19 cellular contexts compared by ENCODE assay signal in genomic region chr2:64992218-64992617, GRCh38. TPM values are rescaled to one million over a fixed set of nuclear protein-coding genes. Genes with fewer than 3 reads are reported as not detected.
DNase-seq lines count a peak whose midpoint lies in the region; ATAC-seq and TF ChIP-seq lines count a peak whose summit lies in the region.
"Had no signal": no experiment of that assay in that cellular context is flagged by ENCODE, and none has a peak within 500 bp of the region (broad histone marks: within the 10 kb centered on the region; RNA-seq: fewer than 3 reads in every experiment).

No MANE protein-coding gene starts in this region.

- no peak overlapping the region for H2AFZ ChIP-seq in KMS-11 (ENCODE audit: low read depth)
- H2AFZ ChIP-seq: hepatocyte had no signal

- no peaks in the 10 kb centered on the region for H3K36me3 ChIP-seq in KMS-11 (ENCODE audit: insufficient read depth)
- no peaks in the 10 kb centered on the region for H3K36me3 ChIP-seq in breast epithelium
- H3K36me3 ChIP-seq: ovary had no signal

- H3K4me3 ChIP-seq in KMS-11 (IDR thresholded peaks at IDR 0.05; ENCODE audit: insufficient read depth, low read depth, low read length) (no peak overlapping the region), breast epithelium (no peak overlapping the region)
- H3K4me3 ChIP-seq: hepatocyte, ovary had no signal

- H4K20me1 ChIP-seq in KMS-11 (ENCODE audit: insufficient read depth) = no peaks in the 10 kb centered on the region; the same call in 1 of the 2 replicates

- H3K9ac ChIP-seq in KMS-11 = no peak overlapping the region

- H3K4me2 ChIP-seq in KMS-11 = peak overlapping the region; percentile 23; the same call in 1 of the 2 replicates
- H3K4me2 ChIP-seq: hepatocyte had no signal

- TF ChIP-seq CTCF in KMS-11 (conservative IDR thresholded peaks at IDR 0.05; ENCODE audit: low read depth, low read length) (no peak), brain (conservative IDR thresholded peaks at IDR 0.05) (no peak), breast epithelium (IDR thresholded peaks at IDR 0.05) (no peak)

- peaks cover 64% of the 10 kb centered on the region for H3K4me1 Mint-ChIP-seq in activated CD4-positive, alpha-beta memory T cell treated with anti-CD3 and anti-CD28 coated beads, Interleukin-2, amount 10 ng/mL, durations not matched to agents 7 days and 5 days
- peaks cover 36% of the 10 kb centered on the region for H3K4me1 Mint-ChIP-seq in activated CD4-positive, alpha-beta memory T cell treated with anti-CD3 and anti-CD28 coated beads for 36 hours (ENCODE audit: low read depth)
- H3K4me1 Mint-ChIP-seq in brain = peaks cover 78% of the 10 kb centered on the region
- peaks cover 45% of the 10 kb centered on the region for H3K4me1 Mint-ChIP-seq in stimulated activated effector memory CD8-positive, alpha-beta T cell treated with anti-CD3 and anti-CD28 coated beads, Interleukin-12 subunit alpha, Interleukin-12 subunit beta, amount 100 ng/mL, for 72 hours

- H3K27me3 Mint-ChIP-seq in activated CD4-positive, alpha-beta memory T cell treated with anti-CD3 and anti-CD28 coated beads, Interleukin-2, amount 10 ng/mL, durations not matched to agents 7 days and 5 days = no peaks in the 10 kb centered on the region
- H3K27me3 Mint-ChIP-seq in activated CD4-positive, alpha-beta memory T cell treated with anti-CD3 and anti-CD28 coated beads for 36 hours = no peaks in the 10 kb centered on the region
- H3K27me3 Mint-ChIP-seq in brain = peaks cover 7% of the 10 kb centered on the region

- H3K9me3 Mint-ChIP-seq in activated CD4-positive, alpha-beta memory T cell treated with anti-CD3 and anti-CD28 coated beads, Interleukin-2, amount 10 ng/mL, durations not matched to agents 7 days and 5 days = no peaks in the 10 kb centered on the region
- no peaks in the 10 kb centered on the region for H3K9me3 Mint-ChIP-seq in activated CD4-positive, alpha-beta memory T cell treated with anti-CD3 and anti-CD28 coated beads for 36 hours
- no peaks in the 10 kb centered on the region for H3K9me3 Mint-ChIP-seq in brain
- H3K9me3 Mint-ChIP-seq in stimulated activated effector memory CD8-positive, alpha-beta T cell treated with anti-CD3 and anti-CD28 coated beads, Interleukin-12 subunit alpha, Interleukin-12 subunit beta, amount 100 ng/mL, for 72 hours = no peaks in the 10 kb centered on the region

- H3K36me3 Mint-ChIP-seq in activated CD4-positive, alpha-beta memory T cell treated with anti-CD3 and anti-CD28 coated beads, Interleukin-2, amount 10 ng/mL, durations not matched to agents 7 days and 5 days (ENCODE audit: low read depth) = peaks cover 59% of the 10 kb centered on the region
- H3K36me3 Mint-ChIP-seq in activated CD4-positive, alpha-beta memory T cell treated with anti-CD3 and anti-CD28 coated beads for 36 hours = peaks cover 17% of the 10 kb centered on the region
- H3K36me3 Mint-ChIP-seq in brain = peaks cover 45% of the 10 kb centered on the region
- H3K36me3 Mint-ChIP-seq in stimulated activated effector memory CD8-positive, alpha-beta T cell treated with anti-CD3 and anti-CD28 coated beads, Interleukin-12 subunit alpha, Interleukin-12 subunit beta, amount 100 ng/mL, for 72 hours = peaks cover 27% of the 10 kb centered on the region

- H3K4me1 ChIP-seq in KMS-11 (ENCODE audit: low read depth, poor library complexity, severe bottlenecking) (peaks cover 41% of the 10 kb centered on the region), breast epithelium (peaks cover 4% of the 10 kb centered on the region in 2 donors)

- intact Hi-C loops in activated CD4-positive, alpha-beta memory T cell treated with anti-CD3 and anti-CD28 coated beads for 36 hours (cut with micrococcal nuclease) = no loop called here
- intact Hi-C loops in breast epithelium (cut with DNase I; ENCODE audit: low total_unique reads) = no loop called here

- POLR2A ChIA-PET in activated CD4-positive, alpha-beta memory T cell treated with anti-CD3 and anti-CD28 coated beads, Interleukin-2, amount 10 ng/mL, durations not matched to agents 7 days and 5 days (lab: Charles Lee) = interaction anchor here (1.2 to 1.8 kb wide), 2 partner anchors 46 to 74 kb away, joined by 3 to 5 read pairs; no protein-coding TSS in a partner anchor
- POLR2A ChIA-PET in activated CD4-positive, alpha-beta memory T cell treated with anti-CD3 and anti-CD28 coated beads for 36 hours (lab: Charles Lee) = no interaction called here

- no peaks in the 10 kb centered on the region for H3K27me3 ChIP-seq in KMS-11 (ENCODE audit: insufficient read depth, low read depth)
- H3K27me3 ChIP-seq in breast epithelium = no peaks in the 10 kb centered on the region
- H3K27me3 ChIP-seq: ovary had no signal

- H3K79me2 ChIP-seq in KMS-11 (ENCODE audit: insufficient read depth, low read depth) = peaks cover 40% of the 10 kb centered on the region; the same call in 1 of the 2 replicates

- H3K27ac Mint-ChIP-seq in activated CD4-positive, alpha-beta memory T cell treated with anti-CD3 and anti-CD28 coated beads, Interleukin-2, amount 10 ng/mL, durations not matched to agents 7 days and 5 days = no peak overlapping the region
- H3K27ac Mint-ChIP-seq in activated CD4-positive, alpha-beta memory T cell treated with anti-CD3 and anti-CD28 coated beads for 36 hours = no peak overlapping the region
- peak overlapping the region in 2 of 5 experiments; percentile 17 to 22 for H3K27ac Mint-ChIP-seq in brain
- H3K27ac Mint-ChIP-seq in stimulated activated effector memory CD8-positive, alpha-beta T cell treated with anti-CD3 and anti-CD28 coated beads, Interleukin-12 subunit alpha, Interleukin-12 subunit beta, amount 100 ng/mL, for 72 hours = no peak overlapping the region

- no peak for DNase-seq in activated CD4-positive, alpha-beta memory T cell treated with anti-CD3 and anti-CD28 coated beads, Interleukin-2, amount 10 ng/mL, durations not matched to agents 7 days and 5 days
- DNase-seq in activated CD4-positive, alpha-beta memory T cell treated with anti-CD3 and anti-CD28 coated beads for 36 hours = no peak
- no peak for DNase-seq in stimulated activated effector memory CD8-positive, alpha-beta T cell treated with anti-CD3 and anti-CD28 coated beads, Interleukin-12 subunit alpha, Interleukin-12 subunit beta, amount 100 ng/mL, for 72 hours (ENCODE audit: low spot score in 2 of 2)
- DNase-seq in AG20443 (ENCODE audit: low spot score) = no peak
- no peak for DNase-seq in breast epithelium (ENCODE audit: low spot score in 2 of 2)
- DNase-seq: ACHN; activated CD4-positive, CD25-positive, alpha-beta regulatory T cell treated with anti-CD3 and anti-CD28 coated beads, Interleukin-2, amount 50 U/mL, for 72 hours; effector CD4-positive, alpha-beta T cell; EL; Kasumi-1; kidney glomerular epithelial cell; midbrain; NCI-H2171 treated with DMSO at 0.1 percent for 48 hours; ovary had no signal

- peak overlapping the region; percentile 94 for H3K4me3 Mint-ChIP-seq in activated CD4-positive, alpha-beta memory T cell treated with anti-CD3 and anti-CD28 coated beads, Interleukin-2, amount 10 ng/mL, durations not matched to agents 7 days and 5 days
- H3K4me3 Mint-ChIP-seq in activated CD4-positive, alpha-beta memory T cell treated with anti-CD3 and anti-CD28 coated beads for 36 hours = no peak overlapping the region
- peak overlapping the region; percentile 54 to 93 (median 60) for H3K4me3 Mint-ChIP-seq in brain
- peak overlapping the region; percentile 92 for H3K4me3 Mint-ChIP-seq in stimulated activated effector memory CD8-positive, alpha-beta T cell treated with anti-CD3 and anti-CD28 coated beads, Interleukin-12 subunit alpha, Interleukin-12 subunit beta, amount 100 ng/mL, for 72 hours

- TF ChIP-seq POLR2A in breast epithelium (IDR thresholded peaks at IDR 0.05) = no peak

- H3K27ac ChIP-seq in KMS-11 (no peak overlapping the region), breast epithelium (no peak overlapping the region)
- H3K27ac ChIP-seq: hepatocyte, ovary, skin epidermis had no signal

- no peak for ATAC-seq in stimulated activated effector memory CD8-positive, alpha-beta T cell treated with anti-CD3 and anti-CD28 coated beads, Interleukin-12 subunit alpha, Interleukin-12 subunit beta, amount 100 ng/mL, for 72 hours
- no peak for ATAC-seq in HG02642 (IDR thresholded peaks at IDR 0.05; ENCODE audit: poor library complexity, unreplicated experiment)

- no peaks in the 10 kb centered on the region for H3K9me3 ChIP-seq in breast epithelium
- H3K9me3 ChIP-seq: ovary had no signal

- CTCF ChIA-PET in activated CD4-positive, alpha-beta memory T cell treated with anti-CD3 and anti-CD28 coated beads, Interleukin-2, amount 10 ng/mL, durations not matched to agents 7 days and 5 days (lab: Charles Lee) = interaction anchor here (0.7 to 1.9 kb wide), 9 partner anchors 13 to 137 kb away, joined by 3 to 6 read pairs (median 3); partner anchors contain the start of gene RAB1A
- CTCF ChIA-PET in activated CD4-positive, alpha-beta memory T cell treated with anti-CD3 and anti-CD28 coated beads for 36 hours (lab: Charles Lee) = interaction anchor here (1.8 to 6.2 kb wide), 2 partner anchors 70 to 74 kb away, joined by 4 to 40 read pairs; no protein-coding TSS in a partner anchor

RNA-seq across cellular contexts. Expression of gene SLC1A4, which starts 3.0 kb away (rescaled TPM):
- 10 to 100 TPM; 75.1 to 79.7 TPM for total RNA-seq in activated CD4-positive, alpha-beta memory T cell treated with anti-CD3 and anti-CD28 coated beads, Interleukin-2, amount 10 ng/mL, durations not matched to agents 7 days and 5 days
- 10 to 100 TPM; 15.9 TPM for total RNA-seq in activated CD4-positive, alpha-beta memory T cell treated with anti-CD3 and anti-CD28 coated beads for 36 hours
- 55.5 TPM for polyA plus RNA-seq in brain (ENCODE audit: insufficient read depth, low read depth, low replicate concordance)
- total RNA-seq in breast epithelium = 10 to 100 TPM in 2 of 3 donors, 1 to 10 TPM in 1; 9.1 to 31.5 (median 11.4) TPM
